Comparison of ENCODE assay signal across 14 cellular contexts in genomic region chr11:78231962-78232459, GRCh38. TPM values are rescaled to one million over a fixed set of nuclear protein-coding genes. Genes with fewer than 3 reads are reported as not detected.
A peak's percentile ranks its signal among the peaks of the same experiment; 100 is the strongest.
DNase-seq lines count a peak whose midpoint lies in the region; ATAC-seq and TF ChIP-seq lines count a peak whose summit lies in the region.
"Had no signal": no experiment of that assay in that cellular context is flagged by ENCODE, and none has a peak within 500 bp of the region (broad histone marks: within the 10 kb centered on the region; RNA-seq: fewer than 3 reads in every experiment).

No MANE protein-coding gene starts in this region.

- no peak for ATAC-seq in lower lobe of right lung
- ATAC-seq: activated CD4-positive, CD25-positive, alpha-beta regulatory T cell treated with anti-CD3 and anti-CD28 coated beads, Interleukin-2, amount 50 U/mL, for 24 hours; activated T-helper 17 cell treated with anti-CD3 and anti-CD28 coated beads, Interleukin-2, amount 50 U/mL, for 72 hours had no signal

- peaks cover 4% of the 10 kb centered on the region for H3K36me3 ChIP-seq in lower lobe of right lung
- H3K36me3 ChIP-seq: HAP-1 had no signal

- H3K9me3 ChIP-seq in AG04450 (ENCODE audit: control insufficient read depth, insufficient read depth, low read length), result no peaks in the 10 kb centered on the region
- no peaks in the 10 kb centered on the region for H3K9me3 ChIP-seq in lower lobe of right lung
- H3K9me3 ChIP-seq: HAP-1 had no signal

- peaks cover 24% of the 10 kb centered on the region for H3K4me1 ChIP-seq in lower lobe of right lung
- H3K4me1 ChIP-seq: HAP-1 had no signal

- POLR2A ChIA-PET in AG04450 (lab: Yijun Ruan, JAX), result no interaction called here

- H3K27ac ChIP-seq in AG04450 (ENCODE audit: low read depth, low read length) (no peak overlapping the region), lower lobe of right lung (peak overlapping the region; percentile 11), caudate nucleus (ENCODE audit: low read depth, low read length) (no peak overlapping the region)

- TF ChIP-seq CTCF in AG04450 (IDR thresholded peaks at IDR 0.05; ENCODE audit: low read depth, low read length) (no peak), cardiac fibroblast (IDR thresholded peaks at IDR 0.05; ENCODE audit: low read depth, low read length) (no peak), lower lobe of right lung (IDR thresholded peaks at IDR 0.05) (no peak)

- peak; percentile 20 for DNase-seq in AG04450 (ENCODE audit: low read depth, low spot score)
- peak; percentile 88 for DNase-seq in M059J (ENCODE audit: low read depth)
- peak; percentile 17 to 65 for DNase-seq in cardiac fibroblast (ENCODE audit: low read depth in 2 of 2)
- no peak for DNase-seq in lower lobe of right lung
- DNase-seq in activated CD4-positive, alpha-beta T cell treated with anti-CD3 and anti-CD28 coated beads for 48 hours, result no peak
- no peak for DNase-seq in caudate nucleus (lab: John Stamatoyannopoulos, UW)
- DNase-seq in NCI-H1694 treated with DMSO at 0.1 percent for 48 hours (lab: John Stamatoyannopoulos, UW), result no peak
- no peak for DNase-seq in germinal center (ENCODE audit: low spot score)
- DNase-seq: Karpas-422, NCI-H510A, SIG-M5 had no signal

- intact Hi-C loops in lower lobe of right lung (cut with DNase I), result no loop called here

- CTCF ChIA-PET in AG04450 (lab: Charles Lee), result interaction anchor here (1.9 kb wide), 1 partner anchor 332 kb away, joined by 9 read pairs; no protein-coding TSS in a partner anchor

- H3K27me3 ChIP-seq in AG04450 (ENCODE audit: control insufficient read depth, insufficient read depth, low read length), result no peaks in the 10 kb centered on the region
- H3K27me3 ChIP-seq in lower lobe of right lung (ENCODE audit: low read depth), result no peaks in the 10 kb centered on the region

- no peak overlapping the region for H3K4me3 ChIP-seq in AG04450 (ENCODE audit: low read depth, low read length)
- no peak overlapping the region for H3K4me3 ChIP-seq in cardiac fibroblast (replicated peaks in 1 of 2; ENCODE audit: low read depth in 2 of 2, low read length in 2 of 2)
- no peak overlapping the region for H3K4me3 ChIP-seq in lower lobe of right lung
- H3K4me3 ChIP-seq: HAP-1 had no signal

RNA-seq across cellular contexts. Expression of gene USP35, which starts 43.3 kb away (rescaled TPM):
- 5.5 and 6.0 TPM in 2 replicates for polyA plus RNA-seq in AG04450 (2011; rRNA removed)
- polyA minus RNA-seq in AG04450 (2011; rRNA and poly(A)+ RNA removed), result 7.2 and 10.3 TPM in 2 replicates
- total RNA-seq in M059J (2014; rRNA removed; shearing (Covaris generic)), result 4.6 and 4.7 TPM in 2 replicates
- 6.8 TPM for total RNA-seq in lower lobe of right lung

RNA-seq across cellular contexts. Expression of gene KCTD21, which starts 43.6 kb away (rescaled TPM):
- polyA plus RNA-seq in AG04450 (2011; rRNA removed), result 18.4 and 19.7 TPM in 2 replicates
- polyA minus RNA-seq in AG04450 (2011; rRNA and poly(A)+ RNA removed), result 42.1 and 65.1 TPM in 2 replicates
- total RNA-seq in M059J (2014; rRNA removed; shearing (Covaris generic)), result 3.3 and 7.7 TPM in 2 replicates
- total RNA-seq in lower lobe of right lung, result 10.4 TPM

Comparison
In these comparisons a context has a peak if more than half of its experiments do, and no peak if none do; other contexts are left out.
1. DNase-seq: peak in AG04450 (single experiment), M059J (single experiment) and cardiac fibroblast (2 of 2); none in lower lobe of right lung (single experiment), activated CD4-positive, alpha-beta T cell treated with anti-CD3 and anti-CD28 coated beads for 48 hours (single experiment), caudate nucleus (0 of 61), NCI-H1694 treated with DMSO at 0.1 percent for 48 hours (single experiment) and germinal center (single experiment).